ENCODE assay signal across 22 cellular contexts in the genomic region with DNA sequence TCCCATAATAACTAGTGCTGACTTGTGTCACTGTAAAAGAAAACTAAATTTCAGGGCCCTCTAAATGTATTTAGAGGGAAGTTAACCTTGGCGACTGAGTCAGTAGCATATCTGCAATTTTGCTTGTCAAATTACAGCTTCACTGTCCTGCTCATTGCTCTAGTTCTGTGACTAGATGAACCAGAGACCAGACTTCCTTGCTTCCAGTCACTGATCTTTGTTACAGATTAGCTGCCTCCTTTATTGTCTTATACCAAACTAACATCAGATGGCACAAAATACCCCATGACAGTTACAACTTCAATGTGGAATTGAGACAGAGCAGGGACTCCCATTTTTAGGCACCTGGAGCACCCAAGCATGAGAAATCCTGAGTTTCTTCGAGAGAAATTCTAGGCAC.
A peak's percentile ranks its signal among the peaks of the same experiment; 100 is the strongest.
DNase-seq lines count a peak whose midpoint lies in the region; ATAC-seq, FAIRE-seq and TF ChIP-seq lines count a peak whose summit lies in the region.
"Had no signal": no experiment of that assay in that cellular context is flagged by ENCODE, and none has a peak within 500 bp of the region (broad histone marks: within the 10 kb centered on the region; RNA-seq: fewer than 3 reads in every experiment).

No MANE protein-coding gene starts in this region.

- DNase-seq in HFFc6 (no peak), endothelial cell of umbilical vein (ENCODE audit: low read depth, low spot score) (peak; percentile 46), mesothelial cell of epicardium (ENCODE audit: low spot score in 2 of 2, unreplicated experiment in 2 of 2) (no peak), NOMO-1 (lab: John Stamatoyannopoulos, UW; ENCODE audit: unreplicated experiment in 2 of 2) (no peak), mammary epithelial cell (no peak)
- DNase-seq: C1 segment of cervical spinal cord; Calu3; CD8-positive, alpha-beta memory T cell; DMS153; DND-41; H7; NCI-H1048; NCI-H1417; NCI-H1694; NCI-H2029 treated with DMSO at 0.1 percent for 48 hours; NCI-H526 treated with DMSO at 0.1 percent for 48 hours; SHP77; SW 1271 had no signal

- CTCF ChIA-PET in endothelial cell of umbilical vein (lab: Charles Lee) = interaction anchor here (1.1 to 1.8 kb wide), 2 partner anchors 27 to 46 kb away, joined by 4 to 8 read pairs; no protein-coding TSS in a partner anchor
- CTCF ChIA-PET in mammary epithelial cell (lab: Charles Lee; ENCODE audit: low non-redundant PET) = no interaction called here

- H3K27me3 ChIP-seq in endothelial cell of umbilical vein (ENCODE audit: control insufficient read depth in 2 of 2, insufficient read depth in 2 of 2, low read length in 2 of 2) (no peaks in the 10 kb centered on the region), mammary epithelial cell (ENCODE audit: insufficient read depth, low read length) (no peaks in the 10 kb centered on the region)

- peak overlapping the region; percentile 73 for H3K27ac ChIP-seq in endothelial cell of umbilical vein (ENCODE audit: insufficient read depth, low read depth, low read length)
- no peak overlapping the region for H3K27ac ChIP-seq in mammary epithelial cell (ENCODE audit: insufficient read depth, low read depth, low read length)
- H3K27ac ChIP-seq: RWPE1 had no signal

- H3K4me1 ChIP-seq in endothelial cell of umbilical vein (ENCODE audit: control insufficient read depth, extremely low read depth, insufficient read depth, low read length) = peaks cover 30% of the 10 kb centered on the region
- H3K4me1 ChIP-seq in mammary epithelial cell (ENCODE audit: insufficient read depth, low read length) = no peaks in the 10 kb centered on the region

- no peaks in the 10 kb centered on the region for H3K9me1 ChIP-seq in endothelial cell of umbilical vein (replicated peaks; ENCODE audit: control insufficient read depth, extremely low read depth, insufficient read depth, low read length)

- H3K36me3 ChIP-seq in endothelial cell of umbilical vein (ENCODE audit: control insufficient read depth in 2 of 2, extremely low read depth in 1 of 2, insufficient read depth in 2 of 2, low read length in 2 of 2) = no peaks in the 10 kb centered on the region
- H3K36me3 ChIP-seq in mammary epithelial cell (ENCODE audit: insufficient read depth, low read length) = no peaks in the 10 kb centered on the region

- no peak overlapping the region for H3K4me3 Mint-ChIP-seq in HFFc6
- no peak overlapping the region for H3K4me3 Mint-ChIP-seq in mesothelial cell of epicardium
- H3K4me3 Mint-ChIP-seq: CD8-positive, alpha-beta memory T cell had no signal

- ATAC-seq in HG02759 (IDR thresholded peaks at IDR 0.05; ENCODE audit: unreplicated experiment) = no peak
- ATAC-seq in HG03457 (IDR thresholded peaks at IDR 0.05; ENCODE audit: unreplicated experiment) = no peak

- in situ Hi-C loops in mammary epithelial cell (cut with MboI; ENCODE audit: low sequenced_read_pairs in 2 of 2) = no loop called here

- no peaks in the 10 kb centered on the region for H3K79me2 ChIP-seq in endothelial cell of umbilical vein (ENCODE audit: control insufficient read depth, insufficient read depth, low read length)
- no peaks in the 10 kb centered on the region for H3K79me2 ChIP-seq in mammary epithelial cell (ENCODE audit: insufficient read depth, low read length)

- POLR2A ChIA-PET in endothelial cell of umbilical vein (lab: Charles Lee) = no interaction called here

- H4K20me1 ChIP-seq in endothelial cell of umbilical vein (replicated peaks; ENCODE audit: control insufficient read depth, extremely low read depth, insufficient read depth, low read length) (no peaks in the 10 kb centered on the region), mammary epithelial cell (ENCODE audit: insufficient read depth, low read length) (no peaks in the 10 kb centered on the region)

- H3K9me3 ChIP-seq in endothelial cell of umbilical vein (replicated peaks; ENCODE audit: control insufficient read depth, insufficient read depth, low read length) (no peaks in the 10 kb centered on the region), mammary epithelial cell (replicated peaks; ENCODE audit: insufficient read depth, low read length) (peaks cover 15% of the 10 kb centered on the region)

- FAIRE-seq in endothelial cell of umbilical vein (lab: Jason Lieb, UNC) = peak; percentile 37
- FAIRE-seq: GM12892 had no signal

- no peaks in the 10 kb centered on the region for H3K36me3 Mint-ChIP-seq in HFFc6 (ENCODE audit: low read depth)
- H3K36me3 Mint-ChIP-seq in mesothelial cell of epicardium = no peaks in the 10 kb centered on the region
- H3K36me3 Mint-ChIP-seq: CD8-positive, alpha-beta memory T cell had no signal

- H2AFZ ChIP-seq in endothelial cell of umbilical vein (ENCODE audit: low read depth, low read length) (peak overlapping the region; percentile 40), mammary epithelial cell (ENCODE audit: low read depth, low read length) (no peak overlapping the region)

- H3K27ac Mint-ChIP-seq in HFFc6 (peak overlapping the region; percentile 61; the same call in 1 of the 2 replicates), mesothelial cell of epicardium (peak overlapping the region; percentile 77)
- H3K27ac Mint-ChIP-seq: CD8-positive, alpha-beta memory T cell had no signal

- TF ChIP-seq CTCF in HFFc6 (IDR thresholded peaks at IDR 0.05) = no peak
- TF ChIP-seq CTCF in endothelial cell of umbilical vein (IDR thresholded peaks at IDR 0.05; ENCODE audit: extremely low read depth in 1 of 2, insufficient read depth in 1 of 2, low read depth in 1 of 2, low read length in 2 of 2) = no peak
- TF ChIP-seq CTCF in mesothelial cell of epicardium (IDR thresholded peaks at IDR 0.05; ENCODE audit: unreplicated experiment) = no peak
- no peak for TF ChIP-seq CTCF in mammary epithelial cell (conservative IDR thresholded peaks at IDR 0.05 in 1 of 2, IDR thresholded peaks at IDR 0.05 in 1 of 2; ENCODE audit: extremely low read depth in 1 of 2, insufficient read depth in 1 of 2, low read depth in 1 of 2, low read length in 2 of 2)

- intact Hi-C loops in endothelial cell of umbilical vein (cut with micrococcal nuclease) = loop anchor here (5.0 kb wide), 2 partner anchors 142 to 262 kb away; no protein-coding TSS in a partner anchor
- intact Hi-C loops in mammary epithelial cell (cut with micrococcal nuclease) = no loop called here

- peaks cover 19% of the 10 kb centered on the region for H3K9me3 Mint-ChIP-seq in HFFc6
- H3K9me3 Mint-ChIP-seq in mesothelial cell of epicardium = no peaks in the 10 kb centered on the region

- H3K4me1 Mint-ChIP-seq in HFFc6 (ENCODE audit: low read depth) (peaks cover 47% of the 10 kb centered on the region; the same call in 1 of the 2 replicates), mesothelial cell of epicardium (peaks cover 51% of the 10 kb centered on the region)
- H3K4me1 Mint-ChIP-seq: CD8-positive, alpha-beta memory T cell had no signal

- H3K4me3 ChIP-seq in endothelial cell of umbilical vein (replicated peaks in 1 of 3; ENCODE audit: insufficient read depth in 1 of 3, low read depth in 1 of 3, low read length in 3 of 3) (no peak overlapping the region), mammary epithelial cell (replicated peaks in 1 of 3; ENCODE audit: insufficient read depth in 1 of 3, low read depth in 2 of 3, low read length in 3 of 3) (no peak overlapping the region)

- H3K4me2 ChIP-seq in endothelial cell of umbilical vein (ENCODE audit: insufficient read depth, low read length) (no peak overlapping the region), mammary epithelial cell (ENCODE audit: insufficient read depth, low read depth, low read length) (no peak overlapping the region)

- TF ChIP-seq POLR2A in endothelial cell of umbilical vein (IDR thresholded peaks at IDR 0.05; ENCODE audit: low read depth, low read length) = no peak

- BruUV-seq in endothelial cell of umbilical vein (replicated peaks; lab: Mats Ljungman, UMichigan) (no TSS peak), mammary epithelial cell (replicated peaks; lab: Mats Ljungman, UMichigan) (no TSS peak)

- peak overlapping the region; percentile 30 for H3K9ac ChIP-seq in endothelial cell of umbilical vein (replicated peaks; ENCODE audit: extremely low read depth, insufficient read depth, low read length)
- H3K9ac ChIP-seq in mammary epithelial cell (ENCODE audit: insufficient read depth, low read length) = no peak overlapping the region

- dilution Hi-C loops in endothelial cell of umbilical vein (cut with MboI; ENCODE audit: extremely low pct_ligation_motif_present, low sequenced_read_pairs) = no loop called here
- dilution Hi-C loops in mammary epithelial cell (cut with HindIII; ENCODE audit: low sequenced_read_pairs) = no loop called here

- 45% methylated on average over 2 of the region's 2 CpGs for WGBS in mammary epithelial cell (ENCODE audit: low coverage, missing lambda C conversion rate)

- H3K27me3 Mint-ChIP-seq in HFFc6 (ENCODE audit: insufficient read depth) = no peaks in the 10 kb centered on the region
- no peaks in the 10 kb centered on the region for H3K27me3 Mint-ChIP-seq in mesothelial cell of epicardium (ENCODE audit: low read depth)
- H3K27me3 Mint-ChIP-seq: CD8-positive, alpha-beta memory T cell had no signal

TF ChIP-seq in endothelial cell of umbilical vein, 7 proteins besides CTCF, POLR2A, EP300 and RAD21:
- TF ChIP-seq GATA2 (IDR thresholded peaks at IDR 0.05; ENCODE audit: insufficient read depth, insufficient read length, low read depth, low read length) (peak; percentile 34), MYC (IDR thresholded peaks at IDR 0.05; ENCODE audit: low read depth, low read length) (no peak)
